7 cellular contexts compared by ENCODE assay signal in the genomic region with DNA sequence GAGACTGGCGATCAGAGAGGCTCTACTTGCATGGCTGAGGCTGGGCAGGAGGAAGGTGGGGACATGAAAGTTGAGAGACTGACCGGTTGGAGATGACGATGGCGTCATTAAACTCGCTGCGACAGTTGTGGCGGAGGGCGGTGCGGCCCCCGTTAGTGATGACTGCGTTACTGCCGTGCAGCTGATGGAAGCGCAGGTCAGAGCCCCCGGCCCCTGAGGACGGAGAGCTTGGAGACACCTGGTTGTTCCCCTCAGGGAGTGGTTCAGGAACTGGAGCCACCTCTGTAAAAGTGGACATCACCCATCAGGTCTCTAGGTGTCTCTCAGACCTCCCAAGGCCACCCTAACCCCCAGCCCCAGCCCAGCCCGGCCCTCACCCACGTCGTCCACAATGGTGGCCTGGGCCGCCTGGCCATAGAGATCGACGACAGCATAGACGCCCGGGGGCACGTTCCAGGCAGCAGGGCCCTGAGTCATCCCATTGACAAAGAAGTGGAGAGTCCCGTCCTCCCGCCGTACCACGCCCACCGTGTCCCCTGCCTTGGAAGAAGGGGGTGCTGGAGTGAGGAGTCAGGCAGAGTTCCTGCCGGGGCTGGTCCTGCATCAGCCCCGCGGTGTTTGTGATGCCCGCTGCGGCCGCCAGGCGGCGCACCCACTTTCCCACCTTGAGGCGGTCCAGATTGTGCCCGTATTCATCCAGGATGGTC. TPM values are rescaled to one million over a fixed set of nuclear protein-coding genes. Genes with fewer than 3 reads are reported as not detected.
A peak's percentile ranks its signal among the peaks of the same experiment; 100 is the strongest.
DNase-seq lines count a peak whose midpoint lies in the region; ATAC-seq and TF ChIP-seq lines count a peak whose summit lies in the region.
"Had no signal": no experiment of that assay in that cellular context is flagged by ENCODE, and none has a peak within 500 bp of the region (broad histone marks: within the 10 kb centered on the region; RNA-seq: fewer than 3 reads in every experiment).

No MANE protein-coding gene starts in this region.

- H2AFZ ChIP-seq in mesenchymal stem cell (ENCODE audit: low read depth, low read length), result no peak overlapping the region

- no peak overlapping the region for H4K8ac ChIP-seq in mesenchymal stem cell (ENCODE audit: low read length)

- no peak overlapping the region for H3K18ac ChIP-seq in mesenchymal stem cell (ENCODE audit: low read depth in 1 of 2, low read length in 2 of 2)

- 82% methylated on average over 32 of the region's 39 CpGs for WGBS in mesenchymal stem cell

- peaks cover 69 to 75% of the 10 kb centered on the region in 2 experiments for H3K36me3 ChIP-seq in mesenchymal stem cell (ENCODE audit: control insufficient read depth in 1 of 2, insufficient read depth in 2 of 2, low read depth in 1 of 2, low read length in 2 of 2)

- H3K27me3 ChIP-seq in mesenchymal stem cell (ENCODE audit: control insufficient read depth in 1 of 2, insufficient read depth in 1 of 2, low read length in 2 of 2), result no peaks in the 10 kb centered on the region

- no peak overlapping the region for H3K4me3 Mint-ChIP-seq in activated naive CD4-positive, alpha-beta T cell treated with anti-CD3 and anti-CD28 coated beads for 36 hours
- H3K4me3 Mint-ChIP-seq: dendritic cell treated with granulocyte-macrophage colony-stimulating factor and Interleukin-4, amounts not matched to agents 40 ng/mL and 50 ng/mL, for 4 days had no signal

- no peak overlapping the region for H2BK120ac ChIP-seq in mesenchymal stem cell (ENCODE audit: low read depth, low read length)

- H3K36me3 Mint-ChIP-seq in activated naive CD4-positive, alpha-beta T cell treated with anti-CD3 and anti-CD28 coated beads for 36 hours (ENCODE audit: low read depth), result peaks cover 30% of the 10 kb centered on the region

- no peak for TF ChIP-seq POLR2A in NB4 (IDR thresholded peaks at IDR 0.05; ENCODE audit: extremely low read depth, insufficient read length)

- H2AK5ac ChIP-seq in mesenchymal stem cell (ENCODE audit: low read length, severe bottlenecking), result no peak overlapping the region

- peak; percentile 29 for DNase-seq in NB4 (ENCODE audit: low read depth)
- peak; percentile 73 for DNase-seq in activated naive CD4-positive, alpha-beta T cell treated with anti-CD3 and anti-CD28 coated beads for 36 hours
- DNase-seq in mesenchymal stem cell, result peak; percentile 45

- peaks cover 25% of the 10 kb centered on the region for H3K4me1 Mint-ChIP-seq in activated naive CD4-positive, alpha-beta T cell treated with anti-CD3 and anti-CD28 coated beads for 36 hours (ENCODE audit: low read depth)

- CTCF ChIA-PET in activated naive CD4-positive, alpha-beta T cell treated with anti-CD3 and anti-CD28 coated beads for 36 hours (lab: Charles Lee), result interaction anchor here (0.6 to 5.3 kb wide), 12 partner anchors 8 to 279 kb away, joined by 3 to 42 read pairs (median 4); a partner anchor contains a TSS

- H2BK5ac ChIP-seq in mesenchymal stem cell (ENCODE audit: low read depth, low read length, poor library complexity, severe bottlenecking), result no peak overlapping the region

- no peak overlapping the region for H3K14ac ChIP-seq in mesenchymal stem cell (ENCODE audit: low read length in 2 of 2)

- peaks cover 52% of the 10 kb centered on the region for H3K79me1 ChIP-seq in mesenchymal stem cell (replicated peaks; ENCODE audit: low read length, poor library complexity, severe bottlenecking)

- no peaks in the 10 kb centered on the region for H3K27me3 Mint-ChIP-seq in activated naive CD4-positive, alpha-beta T cell treated with anti-CD3 and anti-CD28 coated beads for 36 hours (ENCODE audit: low read depth)
- H3K27me3 Mint-ChIP-seq: dendritic cell treated with granulocyte-macrophage colony-stimulating factor and Interleukin-4, amounts not matched to agents 40 ng/mL and 50 ng/mL, for 4 days had no signal

- H2BK12ac ChIP-seq in mesenchymal stem cell (ENCODE audit: low read length in 2 of 2), result no peak overlapping the region

- peaks cover 12% of the 10 kb centered on the region for H3K4me1 ChIP-seq in mesenchymal stem cell (ENCODE audit: control insufficient read depth, insufficient read depth, low read depth, low read length)

- H3K9me3 ChIP-seq in mesenchymal stem cell (ENCODE audit: control insufficient read depth, low read length), result no peaks in the 10 kb centered on the region

- no peaks in the 10 kb centered on the region for H3K9me3 Mint-ChIP-seq in activated naive CD4-positive, alpha-beta T cell treated with anti-CD3 and anti-CD28 coated beads for 36 hours
- H3K9me3 Mint-ChIP-seq: dendritic cell treated with granulocyte-macrophage colony-stimulating factor and Interleukin-4, amounts not matched to agents 40 ng/mL and 50 ng/mL, for 4 days had no signal

- H3K27ac ChIP-seq in mesenchymal stem cell (ENCODE audit: low read length, poor library complexity, severe bottlenecking), result no peak overlapping the region

- H3K9ac ChIP-seq in mesenchymal stem cell (ENCODE audit: low read length), result no peak overlapping the region

- no peak overlapping the region for H3K4me2 ChIP-seq in mesenchymal stem cell (ENCODE audit: low read length, poor library complexity, severe bottlenecking)

- H3K27ac Mint-ChIP-seq in activated naive CD4-positive, alpha-beta T cell treated with anti-CD3 and anti-CD28 coated beads for 36 hours, result no peak overlapping the region
- H3K27ac Mint-ChIP-seq: dendritic cell treated with granulocyte-macrophage colony-stimulating factor and Interleukin-4, amounts not matched to agents 40 ng/mL and 50 ng/mL, for 4 days had no signal

- TF ChIP-seq CTCF in NB4 (IDR thresholded peaks at IDR 0.05; ENCODE audit: low read depth, low read length), result peak; percentile 57

- no peak for ATAC-seq in GM18861 (IDR thresholded peaks at IDR 0.05; ENCODE audit: unreplicated experiment)
- no peak for ATAC-seq in GM18868 (IDR thresholded peaks at IDR 0.05; ENCODE audit: unreplicated experiment)
- no peak for ATAC-seq in HG03469 (IDR thresholded peaks at IDR 0.05; ENCODE audit: unreplicated experiment)

- H2BK15ac ChIP-seq in mesenchymal stem cell (ENCODE audit: low read depth, poor library complexity, severe bottlenecking), result no peak overlapping the region

- no peak overlapping the region for H3K4ac ChIP-seq in mesenchymal stem cell (ENCODE audit: low read depth in 1 of 2, low read length in 2 of 2)

- H4K91ac ChIP-seq in mesenchymal stem cell (ENCODE audit: low read length), result no peak overlapping the region

- no peak overlapping the region for H3K4me3 ChIP-seq in NB4 (ENCODE audit: low read depth, low read length)
- no peak overlapping the region for H3K4me3 ChIP-seq in mesenchymal stem cell (ENCODE audit: insufficient read depth in 1 of 2, low read depth in 1 of 2, low read length in 2 of 2)

- intact Hi-C loops in activated naive CD4-positive, alpha-beta T cell treated with anti-CD3 and anti-CD28 coated beads for 36 hours (cut with micrococcal nuclease), result loop anchor here (1.0 kb wide), 1 partner anchor 22 kb away; no protein-coding TSS in a partner anchor

- H3K23ac ChIP-seq in mesenchymal stem cell (ENCODE audit: low read length in 2 of 2), result no peak overlapping the region

RNA-seq across cellular contexts. Expression of a gene that starts 5.3 kb away (rescaled TPM):
- 10 to 100 TPM; 21.9 to 22.5 TPM for total RNA-seq in activated naive CD4-positive, alpha-beta T cell treated with anti-CD3 and anti-CD28 coated beads for 36 hours
- 9.9 TPM for polyA plus RNA-seq in mesenchymal stem cell (2013, experiment 1 of 2)
- 8.3 TPM for polyA plus RNA-seq in mesenchymal stem cell (2013, experiment 2 of 2)

RNA-seq across cellular contexts. Expression of a gene that starts 8.7 kb away (rescaled TPM):
- total RNA-seq in activated naive CD4-positive, alpha-beta T cell treated with anti-CD3 and anti-CD28 coated beads for 36 hours, result 10 to 100 TPM; 28.2 to 32.2 TPM
- polyA plus RNA-seq in mesenchymal stem cell (2013, experiment 1 of 2), result 48.9 TPM
- polyA plus RNA-seq in mesenchymal stem cell (2013, experiment 2 of 2), result 47.3 TPM

RNA-seq across cellular contexts. Expression of a gene that starts 12.4 kb away (rescaled TPM):
- total RNA-seq in activated naive CD4-positive, alpha-beta T cell treated with anti-CD3 and anti-CD28 coated beads for 36 hours, result 100 to 1,000 TPM; 309 to 320 TPM
- polyA plus RNA-seq in mesenchymal stem cell (2013, experiment 1 of 2), result 5.8 TPM
- 8.4 TPM for polyA plus RNA-seq in mesenchymal stem cell (2013, experiment 2 of 2)

RNA-seq across cellular contexts. Expression of a gene that starts 16.5 kb away (rescaled TPM):
- total RNA-seq in activated naive CD4-positive, alpha-beta T cell treated with anti-CD3 and anti-CD28 coated beads for 36 hours, result 100 to 1,000 TPM; 757 to 792 TPM
- polyA plus RNA-seq in mesenchymal stem cell (2013, experiment 1 of 2), result 537 TPM
- 553 TPM for polyA plus RNA-seq in mesenchymal stem cell (2013, experiment 2 of 2)

RNA-seq across cellular contexts. Expression of a gene that starts 28.1 kb away (rescaled TPM):
- under 1 TPM; 0.41 to 0.47 TPM for total RNA-seq in activated naive CD4-positive, alpha-beta T cell treated with anti-CD3 and anti-CD28 coated beads for 36 hours
- 7.1 TPM for polyA plus RNA-seq in mesenchymal stem cell (2013, experiment 1 of 2)
- polyA plus RNA-seq in mesenchymal stem cell (2013, experiment 2 of 2), result 6.8 TPM
